Comparison of ENCODE assay signal across 33 cellular contexts in genomic region chr7:33350577-33350976, GRCh38.
"Had no signal": no experiment of that assay in that cellular context is flagged by ENCODE, and none has a peak within 500 bp of the region (broad histone marks: within the 10 kb centered on the region; RNA-seq: fewer than 3 reads in every experiment).

No MANE protein-coding gene starts in this region.

- H3K36me3 ChIP-seq: MG63, SJCRH30 had no signal

- H3K27ac ChIP-seq: PC-9, RWPE1, SJCRH30, SK-N-MC had no signal

- H3K9me3 ChIP-seq: MG63, SJCRH30 had no signal

- H3K27me3 ChIP-seq: MG63, SJCRH30 had no signal

- DNase-seq: Kasumi-1, MG63, NCI-H1048, NCI-H1092 treated with DMSO at 0.1 percent for 48 hours, NCI-H1105 treated with DMSO at 0.1 percent for 48 hours, NCI-H1417, NCI-H1436, NCI-H146, NCI-H1694, NCI-H187, NCI-H1930, NCI-H2029 treated with DMSO at 0.1 percent for 48 hours, NCI-H2081 treated with DMSO at 0.1 percent for 48 hours, NCI-H2107, NCI-H2171, NCI-H226, NCI-H446 treated with DMSO at 0.1 percent for 48 hours, NCI-H510A, NCI-H524, NCI-H526, NCI-H69, NCI-H748 treated with DMSO at 0.1 percent for 48 hours, NCI-H82, PC-9, SHP77, SIG-M5, SJCRH30 had no signal

- H3K4me1 ChIP-seq: SJCRH30 had no signal

- H3K4me3 ChIP-seq: MG63, PC-9, SJCRH30, SK-N-MC had no signal

- H3K4me2 ChIP-seq: PC-9 had no signal

- ATAC-seq: Panc1, Right ventricle myocardium inferior, SK-N-SH treated with all-trans-retinoic acid at 6 μM for 48 hours had no signal

- FAIRE-seq: RCC 7860 had no signal

- H2AFZ ChIP-seq: PC-9 had no signal
